Comparison of ENCODE assay signal across 11 cellular contexts in genomic region chr15:32802296-32802936, GRCh38.
DNase-seq lines count a peak whose midpoint lies in the region; ATAC-seq and TF ChIP-seq lines count a peak whose summit lies in the region.
"Had no signal": no experiment of that assay in that cellular context is flagged by ENCODE, and none has a peak within 500 bp of the region (broad histone marks: within the 10 kb centered on the region; RNA-seq: fewer than 3 reads in every experiment).

No MANE protein-coding gene starts in this region.

- no peak for TF ChIP-seq CTCF in AG09319 (IDR thresholded peaks at IDR 0.05; ENCODE audit: low read depth, low read length)

- H3K4me1 Mint-ChIP-seq in activated CD8-positive, alpha-beta T cell treated with anti-CD3 and anti-CD28 coated beads, Interleukin-2, amount 10 ng/mL, durations not matched to agents 7 days and 5 days (ENCODE audit: low read depth): peaks cover 13% of the 10 kb centered on the region

- no peaks in the 10 kb centered on the region for H3K36me3 Mint-ChIP-seq in activated CD8-positive, alpha-beta T cell treated with anti-CD3 and anti-CD28 coated beads, Interleukin-2, amount 10 ng/mL, durations not matched to agents 7 days and 5 days (ENCODE audit: low read depth)

- POLR2A ChIA-PET in activated CD8-positive, alpha-beta T cell treated with anti-CD3 and anti-CD28 coated beads, Interleukin-2, amount 10 ng/mL, durations not matched to agents 7 days and 5 days (lab: Charles Lee): no interaction called here

- no peak for ATAC-seq in activated CD8-positive, alpha-beta T cell treated with anti-CD3 and anti-CD28 coated beads, Interleukin-2, amount 10 ng/mL, durations not matched to agents 7 days and 5 days
- ATAC-seq in left cardiac atrium (no peak), GM21737 (IDR thresholded peaks at IDR 0.05; ENCODE audit: unreplicated experiment) (no peak)
- ATAC-seq: HCT116 had no signal

- intact Hi-C loops in left cardiac atrium (cut with DNase I): no loop called here

- no peak overlapping the region for H3K4me3 Mint-ChIP-seq in activated CD8-positive, alpha-beta T cell treated with anti-CD3 and anti-CD28 coated beads, Interleukin-2, amount 10 ng/mL, durations not matched to agents 7 days and 5 days

- peaks cover 41% of the 10 kb centered on the region for H3K27me3 Mint-ChIP-seq in activated CD8-positive, alpha-beta T cell treated with anti-CD3 and anti-CD28 coated beads, Interleukin-2, amount 10 ng/mL, durations not matched to agents 7 days and 5 days (ENCODE audit: low read depth)

- no peaks in the 10 kb centered on the region for H3K9me3 Mint-ChIP-seq in activated CD8-positive, alpha-beta T cell treated with anti-CD3 and anti-CD28 coated beads, Interleukin-2, amount 10 ng/mL, durations not matched to agents 7 days and 5 days (ENCODE audit: insufficient read depth)

- no peaks in the 10 kb centered on the region for H3K36me3 ChIP-seq in HAP-1 (replicated peaks)

- H3K27me3 ChIP-seq in HAP-1 (ENCODE audit: low read depth): no peaks in the 10 kb centered on the region; the same call in 1 of the 2 replicates

- in situ Hi-C loops in HAP-1 (cut with MboI; ENCODE audit: low sequenced_read_pairs): no loop called here

- no peak overlapping the region for H3K27ac Mint-ChIP-seq in activated CD8-positive, alpha-beta T cell treated with anti-CD3 and anti-CD28 coated beads, Interleukin-2, amount 10 ng/mL, durations not matched to agents 7 days and 5 days

- H3K4me3 ChIP-seq in HAP-1: no peak overlapping the region

- DNase-seq in AG09319 (ENCODE audit: extremely low read depth, low read depth): peak; percentile 83
- peak; percentile 60 for DNase-seq in HT1080 (ENCODE audit: low read depth)
- DNase-seq in activated CD8-positive, alpha-beta T cell treated with anti-CD3 and anti-CD28 coated beads, Interleukin-2, amount 10 ng/mL, durations not matched to agents 7 days and 5 days: peak; percentile 26
- peak; percentile 64 for DNase-seq in kidney glomerular epithelial cell (lab: John Stamatoyannopoulos, UW)
- no peak for DNase-seq in left cardiac atrium
- no peak for DNase-seq in NCI-H128 (lab: John Stamatoyannopoulos, UW; ENCODE audit: unreplicated experiment)
- DNase-seq in HAP-1 (ENCODE audit: low spot score in 2 of 2): no peak
- DNase-seq: effector CD8-positive, alpha-beta T cell; NCI-H2171 had no signal

- peaks cover 7% of the 10 kb centered on the region for H3K4me1 ChIP-seq in HAP-1

- no peaks in the 10 kb centered on the region for H3K9me3 ChIP-seq in HAP-1

- CTCF ChIA-PET in activated CD8-positive, alpha-beta T cell treated with anti-CD3 and anti-CD28 coated beads, Interleukin-2, amount 10 ng/mL, durations not matched to agents 7 days and 5 days (lab: Charles Lee): interaction anchor here (0.7 kb wide), 1 partner anchor 41 kb away, joined by 3 read pairs; no protein-coding TSS in a partner anchor

Comparison
In these comparisons a context has a peak if more than half of its experiments do, and no peak if none do; other contexts are left out.
1. DNase-seq: peak in AG09319 (single experiment), HT1080 (single experiment), activated CD8-positive, alpha-beta T cell treated with anti-CD3 and anti-CD28 coated beads, Interleukin-2, amount 10 ng/mL, durations not matched to agents 7 days and 5 days (single experiment) and kidney glomerular epithelial cell (single experiment); none in left cardiac atrium (single experiment), NCI-H128 (single experiment) and HAP-1 (0 of 2).